Comparison of ENCODE assay signal across 8 cellular contexts in the genomic region with DNA sequence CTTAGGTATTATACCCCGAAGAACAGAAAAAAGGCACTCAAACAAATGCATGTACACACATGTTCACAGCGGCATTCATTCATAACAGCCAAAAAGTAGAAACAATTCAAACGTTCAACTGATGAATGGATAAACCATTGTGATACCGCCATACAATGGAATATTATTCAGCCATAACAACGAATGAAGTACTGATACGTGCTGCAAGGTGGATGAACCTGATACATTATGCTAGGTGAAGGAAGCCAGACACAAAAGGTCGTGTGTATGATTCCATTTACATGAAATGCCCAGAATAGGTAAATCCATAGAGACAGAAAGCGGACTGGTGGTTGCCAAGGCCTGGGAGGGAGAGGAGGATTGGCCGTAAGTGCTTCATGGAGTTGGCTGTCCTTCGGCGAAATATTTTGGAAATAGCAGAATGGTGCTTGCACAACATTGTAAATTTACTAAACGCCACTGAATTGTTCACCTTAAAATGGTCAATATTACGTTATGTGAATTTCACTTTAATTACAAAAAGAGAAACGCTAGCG.
DNase-seq lines count a peak whose midpoint lies in the region; ATAC-seq and TF ChIP-seq lines count a peak whose summit lies in the region.

No MANE protein-coding gene starts in this region.

- TF ChIP-seq CTCF in C4-2B (conservative IDR thresholded peaks at IDR 0.05) (no peak), fibroblast of pulmonary artery (IDR thresholded peaks at IDR 0.05; ENCODE audit: low read length, missing control alignments) (no peak)

- H3K4me3 ChIP-seq in fibroblast of pulmonary artery (replicated peaks; ENCODE audit: low read depth, low read length) = peak overlapping the region; percentile 99

- H3K4me3 Mint-ChIP-seq in T-cell = peak overlapping the region; percentile 92 to 98 (median 98)

- H3K9me3 Mint-ChIP-seq in T-cell = no peaks in the 10 kb centered on the region

- H3K27me3 Mint-ChIP-seq in T-cell = no peaks in the 10 kb centered on the region

- H3K36me3 Mint-ChIP-seq in T-cell = peaks cover 21% of the 10 kb centered on the region

- peak overlapping the region; percentile 98 for H3K27ac Mint-ChIP-seq in T-cell

- POLR2A ChIA-PET in T-cell (lab: Charles Lee) = interaction anchor here in 1 of 2 donors (0.5 to 0.6 kb wide), 4 partner anchors 17 to 907 kb away, joined by 3 to 6 read pairs (median 4); no protein-coding TSS in a partner anchor

- DNase-seq in T-cell (no peak), fibroblast of pulmonary artery (ENCODE audit: low read depth) (no peak), non-pigmented ciliary epithelial cell (ENCODE audit: low read depth) (peak; percentile 5), GM03348 (ENCODE audit: low spot score) (no peak)
- DNase-seq in stimulated activated CD8-positive, alpha-beta memory T cell treated with anti-CD3 and anti-CD28 coated beads, Interleukin-4, amount 100 ng/mL, for 48 hours = no peak

- peak; percentile 20 for ATAC-seq in GM18907 (IDR thresholded peaks at IDR 0.05; ENCODE audit: unreplicated experiment)
- peak; percentile 1 for ATAC-seq in HG03159 (IDR thresholded peaks at IDR 0.05; ENCODE audit: unreplicated experiment)
- peak in 1 of 4 experiments; percentile 0 for ATAC-seq in T-cell (replicated peaks in 1 of 4)

- H3K4me1 Mint-ChIP-seq in T-cell = peaks cover 63 to 69% (median 65%) of the 10 kb centered on the region in 3 donors

- H3K27ac ChIP-seq in C4-2B = peak overlapping the region; percentile 76

- CTCF ChIA-PET in T-cell (lab: Charles Lee) = interaction anchor here in 1 of 2 donors (0.7 kb wide), 1 partner anchor 107 kb away, joined by 6 read pairs; no protein-coding TSS in a partner anchor
